Comparison of ENCODE assay signal across 8 cellular contexts in the genomic region with DNA sequence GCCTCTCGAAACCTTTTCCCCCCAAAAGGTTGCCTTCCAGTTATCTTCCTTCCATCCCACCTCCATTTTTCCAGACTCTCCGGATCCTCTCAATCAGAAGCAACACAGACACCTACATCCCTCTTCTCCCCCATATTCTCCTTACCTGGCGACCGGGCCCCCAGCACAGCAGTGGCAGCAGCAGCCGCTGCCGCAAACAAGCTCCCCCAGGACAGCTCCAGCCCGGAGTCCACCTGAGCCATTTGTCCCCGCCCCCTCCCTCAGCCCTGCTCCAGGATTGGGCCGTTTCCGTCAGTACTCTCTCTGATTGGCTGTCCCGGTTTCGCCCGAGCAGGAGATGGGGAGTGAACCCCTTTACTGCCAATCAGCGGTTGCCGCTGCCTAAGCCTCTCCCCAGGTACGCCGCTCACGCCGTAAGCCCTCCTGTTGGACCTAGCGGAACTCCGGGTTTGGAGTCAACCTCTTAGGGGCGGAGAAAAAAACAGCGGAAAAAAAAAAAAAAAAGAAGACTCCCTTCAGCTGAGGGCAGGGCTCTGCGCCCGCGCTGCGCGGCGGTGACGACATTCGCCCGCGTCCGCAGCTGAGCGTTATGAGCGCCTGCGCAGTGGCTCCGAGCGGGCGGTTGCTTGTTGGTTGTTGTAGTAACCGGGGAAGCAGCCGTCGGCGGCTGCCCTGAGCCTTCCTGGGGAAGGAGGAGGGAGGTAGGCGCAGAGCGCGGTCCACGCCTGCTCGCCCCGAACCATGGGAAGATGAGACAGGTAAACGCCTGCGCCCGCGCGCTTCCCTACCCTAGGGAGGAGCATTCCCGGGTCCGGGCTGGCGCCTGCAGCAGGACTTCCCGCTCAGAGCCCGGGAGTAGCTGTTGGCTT. TPM values are rescaled to one million over a fixed set of nuclear protein-coding genes. Genes with fewer than 3 reads are reported as not detected.
DNase-seq lines count a peak whose midpoint lies in the region; ATAC-seq and TF ChIP-seq lines count a peak whose summit lies in the region.

A gene with protein sequence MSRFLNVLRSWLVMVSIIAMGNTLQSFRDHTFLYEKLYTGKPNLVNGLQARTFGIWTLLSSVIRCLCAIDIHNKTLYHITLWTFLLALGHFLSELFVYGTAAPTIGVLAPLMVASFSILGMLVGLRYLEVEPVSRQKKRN (minus strand): TSS at position 247 of the 869 bp plus-strand sequence. CDS start 3,374 bp downstream, outside the sequence.
A gene with protein sequence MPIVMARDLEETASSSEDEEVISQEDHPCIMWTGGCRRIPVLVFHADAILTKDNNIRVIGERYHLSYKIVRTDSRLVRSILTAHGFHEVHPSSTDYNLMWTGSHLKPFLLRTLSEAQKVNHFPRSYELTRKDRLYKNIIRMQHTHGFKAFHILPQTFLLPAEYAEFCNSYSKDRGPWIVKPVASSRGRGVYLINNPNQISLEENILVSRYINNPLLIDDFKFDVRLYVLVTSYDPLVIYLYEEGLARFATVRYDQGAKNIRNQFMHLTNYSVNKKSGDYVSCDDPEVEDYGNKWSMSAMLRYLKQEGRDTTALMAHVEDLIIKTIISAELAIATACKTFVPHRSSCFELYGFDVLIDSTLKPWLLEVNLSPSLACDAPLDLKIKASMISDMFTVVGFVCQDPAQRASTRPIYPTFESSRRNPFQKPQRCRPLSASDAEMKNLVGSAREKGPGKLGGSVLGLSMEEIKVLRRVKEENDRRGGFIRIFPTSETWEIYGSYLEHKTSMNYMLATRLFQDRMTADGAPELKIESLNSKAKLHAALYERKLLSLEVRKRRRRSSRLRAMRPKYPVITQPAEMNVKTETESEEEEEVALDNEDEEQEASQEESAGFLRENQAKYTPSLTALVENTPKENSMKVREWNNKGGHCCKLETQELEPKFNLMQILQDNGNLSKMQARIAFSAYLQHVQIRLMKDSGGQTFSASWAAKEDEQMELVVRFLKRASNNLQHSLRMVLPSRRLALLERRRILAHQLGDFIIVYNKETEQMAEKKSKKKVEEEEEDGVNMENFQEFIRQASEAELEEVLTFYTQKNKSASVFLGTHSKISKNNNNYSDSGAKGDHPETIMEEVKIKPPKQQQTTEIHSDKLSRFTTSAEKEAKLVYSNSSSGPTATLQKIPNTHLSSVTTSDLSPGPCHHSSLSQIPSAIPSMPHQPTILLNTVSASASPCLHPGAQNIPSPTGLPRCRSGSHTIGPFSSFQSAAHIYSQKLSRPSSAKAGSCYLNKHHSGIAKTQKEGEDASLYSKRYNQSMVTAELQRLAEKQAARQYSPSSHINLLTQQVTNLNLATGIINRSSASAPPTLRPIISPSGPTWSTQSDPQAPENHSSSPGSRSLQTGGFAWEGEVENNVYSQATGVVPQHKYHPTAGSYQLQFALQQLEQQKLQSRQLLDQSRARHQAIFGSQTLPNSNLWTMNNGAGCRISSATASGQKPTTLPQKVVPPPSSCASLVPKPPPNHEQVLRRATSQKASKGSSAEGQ (N-terminal part only) (plus strand): TSS at position 617 of the 869 bp plus-strand sequence. CDS start 1,904 bp downstream, outside the sequence.

- H3K36me3 ChIP-seq in ascending aorta (peaks cover 0 to 7% of the 10 kb centered on the region in 2 donors), right atrium auricular region (peaks cover 5% of the 10 kb centered on the region), psoas muscle (ENCODE audit: insufficient read depth in 1 of 2, low read depth in 1 of 2) (peaks cover 0 to 10% of the 10 kb centered on the region in 2 donors), uterus (no peaks in the 10 kb centered on the region)

- TF ChIP-seq CTCF in ascending aorta (IDR thresholded peaks at IDR 0.05) (no peak), right atrium auricular region (IDR thresholded peaks at IDR 0.05) (no peak), psoas muscle (IDR thresholded peaks at IDR 0.05) (no peak), uterus (IDR thresholded peaks at IDR 0.05) (peak in 2 of 4 experiments; percentile 4 to 17)

- WGBS in psoas muscle, 3 donors = 0% methylated on average over 48 to 60 of the region's 60 CpGs

- H3K4me3 ChIP-seq in ascending aorta = peak within 1 kb of the TSS; percentile 74 to 100
- H3K4me3 ChIP-seq in right atrium auricular region = peak within 1 kb of the TSS; percentile 73 to 93
- H3K4me3 ChIP-seq in psoas muscle = peak within 1 kb of the TSS; percentile 93
- H3K4me3 ChIP-seq in uterus = peak within 1 kb of the TSS; percentile 82 to 98

- no peaks in the 10 kb centered on the region for H3K9me3 ChIP-seq in ascending aorta
- H3K9me3 ChIP-seq in right atrium auricular region = no peaks in the 10 kb centered on the region
- no peaks in the 10 kb centered on the region for H3K9me3 ChIP-seq in psoas muscle
- H3K9me3 ChIP-seq in uterus = no peaks in the 10 kb centered on the region

- H3K27me3 ChIP-seq in ascending aorta = no peaks in the 10 kb centered on the region
- no peaks in the 10 kb centered on the region for H3K27me3 ChIP-seq in right atrium auricular region
- H3K27me3 ChIP-seq in psoas muscle (ENCODE audit: insufficient read depth in 3 of 3, low read length in 2 of 3) = no peaks in the 10 kb centered on the region
- H3K27me3 ChIP-seq in uterus = no peaks in the 10 kb centered on the region

- H3K27ac ChIP-seq in ascending aorta = peak within 1 kb of the TSS; percentile 78 to 87
- peak within 1 kb of the TSS; percentile 80 to 82 for H3K27ac ChIP-seq in right atrium auricular region
- H3K27ac ChIP-seq in psoas muscle = peak within 1 kb of the TSS; percentile 77
- H3K27ac ChIP-seq in uterus = peak within 1 kb of the TSS; percentile 86 to 90

- intact Hi-C loops in T-helper 2 cell treated with Interferon-gamma antibody and Interleukin-4, amounts not matched to agents 100 ng/mL and 5 ng/mL, for 36 hours (cut with micrococcal nuclease) = loop anchor here (1.0 to 5.0 kb wide), 7 partner anchors 118 to 948 kb away; partner anchors contain the start of genes AREL1, BATF, FCF1 and GPATCH2L
- intact Hi-C loops in ascending aorta (cut with DNase I) = loop anchor here (1.0 to 5.0 kb wide), 3 partner anchors 42 to 491 kb away; partner anchors contain the start of gene GPATCH2L
- intact Hi-C loops in psoas muscle (cut with DNase I) = loop anchor here in 1 of 2 donors (5.0 kb wide), 1 partner anchor 321 kb away; the partner anchor contains the start of gene TGFB3
- intact Hi-C loops in uterus (cut with DNase I; ENCODE audit: low total_unique reads) = no loop called here

- peak; percentile 45 to 63 for TF ChIP-seq POLR2A in uterus (IDR thresholded peaks at IDR 0.05)

- DNase-seq in NCI-H187 treated with DMSO at 0.1 percent for 48 hours (lab: John Stamatoyannopoulos, UW) (peak; percentile 97), ascending aorta (ENCODE audit: low spot score in 2 of 2) (peak; percentile 94 to 98), right atrium auricular region (ENCODE audit: low spot score) (peak; percentile 97), psoas muscle (peak; percentile 96 to 98), uterus (peak; percentile 97)

- H3K4me1 ChIP-seq in ascending aorta = peaks cover 4 to 6% of the 10 kb centered on the region in 2 donors
- H3K4me1 ChIP-seq in right atrium auricular region = peaks cover 0 to 16% of the 10 kb centered on the region in 2 donors
- peaks cover 30% of the 10 kb centered on the region for H3K4me1 ChIP-seq in psoas muscle
- H3K4me1 ChIP-seq in uterus = no peaks in the 10 kb centered on the region

- ATAC-seq in GM18499 (IDR thresholded peaks at IDR 0.05; ENCODE audit: insufficient read depth, unreplicated experiment) = peak; percentile 88
- ATAC-seq in HG02943 (IDR thresholded peaks at IDR 0.05; ENCODE audit: low read depth, unreplicated experiment) = peak; percentile 95
- ATAC-seq in psoas muscle = peak; percentile 96 to 97 (median 96)

RNA-seq across cellular contexts. Expression of the first gene that starts in this region (rescaled TPM):
- 15.6 and 18.5 TPM in 2 replicates for total RNA-seq in T-helper 2 cell treated with Interferon-gamma antibody and Interleukin-4, amounts not matched to agents 100 ng/mL and 5 ng/mL, for 36 hours
- 2.3 TPM for total RNA-seq in ascending aorta
- 1 to 10 TPM; 5.3 to 7.1 TPM for total RNA-seq in right atrium auricular region
- 1 to 10 TPM; 3.6 to 6.1 (median 4.8) TPM for total RNA-seq in psoas muscle
- 1 to 10 TPM; 4.9 to 6.4 (median 5.6) TPM for polyA plus RNA-seq in psoas muscle
- 10 to 100 TPM in 1 of 4 donors, 1 to 10 TPM in 2, under 1 TPM in 1; 0.26 to 11.2 (median 4.2) TPM for total RNA-seq in uterus

RNA-seq across cellular contexts. Expression of the second gene that starts in this region (rescaled TPM):
- total RNA-seq in T-helper 2 cell treated with Interferon-gamma antibody and Interleukin-4, amounts not matched to agents 100 ng/mL and 5 ng/mL, for 36 hours = 33.6 and 34.7 TPM in 2 replicates
- total RNA-seq in ascending aorta (43.1 TPM), right atrium auricular region (10 to 100 TPM; 15.3 to 22.6 TPM), psoas muscle (10 to 100 TPM in 3 of 4 donors, 1 to 10 TPM in 1; 5.7 to 17.2 (median 11.0) TPM), uterus (100 to 1,000 TPM in 1 of 4 donors, 10 to 100 TPM in 3; 32.4 to 183 (median 40.6) TPM)
- 1 to 10 TPM; 4.6 to 9.1 (median 5.5) TPM for polyA plus RNA-seq in psoas muscle

Comparison
In these comparisons a context has a peak if more than half of its experiments do, and no peak if none do; other contexts are left out.
1. Peak in every context shown above with its lines: DNase-seq, ATAC-seq, H3K4me3 ChIP-seq and H3K27ac ChIP-seq.